ENCODE assay signal across 9 cellular contexts in genomic region chr17:64019486-64020067, GRCh38. TPM values are rescaled to one million over a fixed set of nuclear protein-coding genes. Genes with fewer than 3 reads are reported as not detected.
DNase-seq lines count a peak whose midpoint lies in the region; TF ChIP-seq lines count a peak whose summit lies in the region.
"Had no signal": no experiment of that assay in that cellular context is flagged by ENCODE, and none has a peak within 500 bp of the region (broad histone marks: within the 10 kb centered on the region; RNA-seq: fewer than 3 reads in every experiment).

No MANE protein-coding gene starts in this region.

- H3K36me3 ChIP-seq in MM.1S (replicated peaks; ENCODE audit: insufficient read depth, low read length) (no peaks in the 10 kb centered on the region), esophagus squamous epithelium (no peaks in the 10 kb centered on the region), subcutaneous abdominal adipose tissue (ENCODE audit: control insufficient read depth in 5 of 5, insufficient read depth in 5 of 5, low read length in 5 of 5) (no peaks in the 10 kb centered on the region)

- H3K4me3 Mint-ChIP-seq in activated CD4-positive, alpha-beta T cell treated with anti-CD3 and anti-CD28 coated beads, Interleukin-2, amount 10 ng/mL, durations not matched to agents 7 days and 5 days: peak overlapping the region; percentile 96

- H3K27me3 ChIP-seq in MM.1S (replicated peaks; ENCODE audit: insufficient read depth, low read length): no peaks in the 10 kb centered on the region
- H3K27me3 ChIP-seq in esophagus squamous epithelium: no peaks in the 10 kb centered on the region
- H3K27me3 ChIP-seq in subcutaneous abdominal adipose tissue (ENCODE audit: control insufficient read depth in 5 of 5, insufficient read depth in 4 of 5, low read length in 5 of 5): no peaks in the 10 kb centered on the region

- 65 to 69% methylated on average over 11 of the region's 11 CpGs for WGBS in esophagus squamous epithelium, 2 donors

- peaks cover 4% of the 10 kb centered on the region for H3K9me3 Mint-ChIP-seq in activated CD4-positive, alpha-beta T cell treated with anti-CD3 and anti-CD28 coated beads, Interleukin-2, amount 10 ng/mL, durations not matched to agents 7 days and 5 days

- peaks cover 52% of the 10 kb centered on the region for H3F3A ChIP-seq in MM.1S (ENCODE audit: insufficient read depth, low read length)

- H3K27ac ChIP-seq in MM.1S (ENCODE audit: low read length) (peak overlapping the region; percentile 96), esophagus squamous epithelium (peak overlapping the region; percentile 54 to 91 (median 83)), subcutaneous abdominal adipose tissue (ENCODE audit: low read depth, low read length) (peak overlapping the region; percentile 90)

- H3K4me1 ChIP-seq in MM.1S (ENCODE audit: low read length) (peaks cover 26% of the 10 kb centered on the region), esophagus squamous epithelium (peaks cover 0 to 38% (median 9%) of the 10 kb centered on the region in 3 donors), subcutaneous abdominal adipose tissue (ENCODE audit: control insufficient read depth in 5 of 5, insufficient read depth in 5 of 5, low read length in 5 of 5) (peaks cover 4 to 40% (median 28%) of the 10 kb centered on the region in 5 donors)

- H3K4me2 ChIP-seq in MM.1S (ENCODE audit: low read depth, low read length): peak overlapping the region; percentile 89

- no peak for TF ChIP-seq POLR2A in esophagus squamous epithelium (IDR thresholded peaks at IDR 0.05)

- H3K4me3 ChIP-seq in MM.1S (ENCODE audit: low read length): peak overlapping the region; percentile 79
- peak overlapping the region; percentile 18 to 61 (median 40) for H3K4me3 ChIP-seq in esophagus squamous epithelium
- H3K4me3 ChIP-seq in subcutaneous abdominal adipose tissue (ENCODE audit: low read depth in 1 of 5, low read length in 5 of 5): peak overlapping the region; percentile 66 to 89 (median 79)

- peak overlapping the region; percentile 90 for H3K9ac ChIP-seq in MM.1S (ENCODE audit: low read length)
- peak overlapping the region; percentile 21 to 87 (median 80) for H3K9ac ChIP-seq in subcutaneous abdominal adipose tissue (ENCODE audit: low read length in 5 of 5)

- H3K9me3 ChIP-seq in MM.1S (replicated peaks; ENCODE audit: insufficient read depth, low read length): no peaks in the 10 kb centered on the region
- no peaks in the 10 kb centered on the region for H3K9me3 ChIP-seq in esophagus squamous epithelium
- H3K9me3 ChIP-seq in subcutaneous abdominal adipose tissue (ENCODE audit: control insufficient read depth in 5 of 5, low read length in 5 of 5): no peaks in the 10 kb centered on the region

- peaks cover 51% of the 10 kb centered on the region for H3K79me2 ChIP-seq in MM.1S (ENCODE audit: low read length)

- DNase-seq in activated CD4-positive, alpha-beta T cell treated with anti-CD3 and anti-CD28 coated beads, Interleukin-2, amount 10 ng/mL, durations not matched to agents 7 days and 5 days: no peak
- no peak for DNase-seq in activated CD4-positive, alpha-beta T cell treated with anti-CD3 and anti-CD28 coated beads, Interleukin-2, amount 50 U/mL, for 4 hours
- DNase-seq in MM.1S (peak; percentile 34), esophagus squamous epithelium (lab: John Stamatoyannopoulos, UW) (no peak), NCI-H526 (lab: John Stamatoyannopoulos, UW) (no peak), germinal center (ENCODE audit: low spot score) (no peak), NCI-H2107 treated with DMSO at 0.1 percent for 48 hours (lab: John Stamatoyannopoulos, UW; ENCODE audit: unreplicated experiment) (no peak)
- DNase-seq: cerebellar nuclear complex had no signal

- H4K20me1 ChIP-seq in MM.1S (ENCODE audit: insufficient read depth, low read length): no peaks in the 10 kb centered on the region

- H3K27me3 Mint-ChIP-seq in activated CD4-positive, alpha-beta T cell treated with anti-CD3 and anti-CD28 coated beads, Interleukin-2, amount 10 ng/mL, durations not matched to agents 7 days and 5 days: no peaks in the 10 kb centered on the region

- H3K4me1 Mint-ChIP-seq in activated CD4-positive, alpha-beta T cell treated with anti-CD3 and anti-CD28 coated beads, Interleukin-2, amount 10 ng/mL, durations not matched to agents 7 days and 5 days: peaks cover 72% of the 10 kb centered on the region

- no peak for TF ChIP-seq CTCF in MM.1S (IDR thresholded peaks at IDR 0.05; ENCODE audit: low read length)
- TF ChIP-seq CTCF in esophagus squamous epithelium (IDR thresholded peaks at IDR 0.05): no peak

- POLR2A ChIA-PET in activated CD4-positive, alpha-beta T cell treated with anti-CD3 and anti-CD28 coated beads, Interleukin-2, amount 10 ng/mL, durations not matched to agents 7 days and 5 days (lab: Charles Lee): interaction anchor here (1.5 kb wide), 1 partner anchor 126 kb away, joined by 5 read pairs; no protein-coding TSS in a partner anchor

- no peaks in the 10 kb centered on the region for H3K9me2 ChIP-seq in MM.1S (replicated peaks; ENCODE audit: insufficient read depth, low read length)

- peak overlapping the region; percentile 100 for H3K27ac Mint-ChIP-seq in activated CD4-positive, alpha-beta T cell treated with anti-CD3 and anti-CD28 coated beads, Interleukin-2, amount 10 ng/mL, durations not matched to agents 7 days and 5 days

- H2AFZ ChIP-seq in MM.1S (ENCODE audit: low read length): 0 out of 2 replicates have a peak overlapping the region, but pooled peaks have one; percentile 16

- CTCF ChIA-PET in activated CD4-positive, alpha-beta T cell treated with anti-CD3 and anti-CD28 coated beads, Interleukin-2, amount 10 ng/mL, durations not matched to agents 7 days and 5 days (lab: Charles Lee): interaction anchor here (0.7 to 2.4 kb wide), 16 partner anchors 8 to 283 kb away, joined by 3 to 22 read pairs (median 5); partner anchors contain the start of genes GH1 and PRR29

- intact Hi-C loops in esophagus squamous epithelium (cut with DNase I): loop anchor here (10.0 kb wide), 1 partner anchor 95 kb away; no protein-coding TSS in a partner anchor

- H3K36me3 Mint-ChIP-seq in activated CD4-positive, alpha-beta T cell treated with anti-CD3 and anti-CD28 coated beads, Interleukin-2, amount 10 ng/mL, durations not matched to agents 7 days and 5 days (ENCODE audit: low read depth): peaks cover 34% of the 10 kb centered on the region

RNA-seq across cellular contexts. Expression of gene ICAM2, which starts 0.9 kb away (rescaled TPM):
- 100 to 1,000 TPM; 113 to 116 TPM for total RNA-seq in activated CD4-positive, alpha-beta T cell treated with anti-CD3 and anti-CD28 coated beads, Interleukin-2, amount 10 ng/mL, durations not matched to agents 7 days and 5 days
- total RNA-seq in esophagus squamous epithelium: 10 to 100 TPM in 2 of 4 donors, 1 to 10 TPM in 1, not detected in 1; 2.8 to 28.8 (median 11.8) TPM

RNA-seq across cellular contexts. Expression of gene PRR29, which starts 21.4 kb away (rescaled TPM):
- 1 to 10 TPM; 3.8 TPM for total RNA-seq in activated CD4-positive, alpha-beta T cell treated with anti-CD3 and anti-CD28 coated beads, Interleukin-2, amount 10 ng/mL, durations not matched to agents 7 days and 5 days
- under 1 TPM in 1 of 4 donors, not detected in 3; 0.09 TPM for total RNA-seq in esophagus squamous epithelium

RNA-seq across cellular contexts. Expression of gene SCN4A, which starts 46.9 kb away (rescaled TPM):
- under 1 TPM; 0.04 to 0.17 TPM for total RNA-seq in activated CD4-positive, alpha-beta T cell treated with anti-CD3 and anti-CD28 coated beads, Interleukin-2, amount 10 ng/mL, durations not matched to agents 7 days and 5 days
- under 1 TPM in 2 of 4 donors, not detected in 2; under 0.01 to 0.12 TPM for total RNA-seq in esophagus squamous epithelium

Comparison
In these comparisons a context has a peak if more than half of its experiments do, and no peak if none do; other contexts are left out.
1. RNA of gene PRR29, which starts 21.4 kb away (total RNA-seq): 3.8 TPM in activated CD4-positive, alpha-beta T cell treated with anti-CD3 and anti-CD28 coated beads, Interleukin-2, amount 10 ng/mL, durations not matched to agents 7 days and 5 days; 0.09 TPM in esophagus squamous epithelium; every median in the first group is over 4 times any median in the second.
2. Peak in every context shown above with its lines, with median percentiles within 50 percentile points of each other: H3K27ac ChIP-seq and H3K4me3 ChIP-seq.